ENCODE assay signal across 8 cellular contexts in genomic region chr18:35376742-35377695, GRCh38. TPM values are rescaled to one million over a fixed set of nuclear protein-coding genes. Genes with fewer than 3 reads are reported as not detected.
DNase-seq lines count a peak whose midpoint lies in the region; ATAC-seq, FAIRE-seq and TF ChIP-seq lines count a peak whose summit lies in the region.

ZNF396 (minus strand) TSS chr18:35377337; CDS start chr18:35374292, 3,045 bp downstream.

- no peaks in the 10 kb centered on the region for H3K9me3 Mint-ChIP-seq in activated CD8-positive, alpha-beta T cell treated with anti-CD3 and anti-CD28 coated beads, Interleukin-2, amount 10 ng/mL, durations not matched to agents 7 days and 5 days (ENCODE audit: insufficient read depth)

- no peak within 1 kb of the TSS; the same call in 1 of the 2 replicates for H2BK12ac ChIP-seq in H1 (ENCODE audit: low read depth, low read length)

- H3K23me2 ChIP-seq in H1 (ENCODE audit: low read depth, low read length): peaks cover 5% of the 10 kb centered on the region; the same call in 1 of the 2 replicates

- H3K36me3 Mint-ChIP-seq in activated CD8-positive, alpha-beta T cell treated with anti-CD3 and anti-CD28 coated beads, Interleukin-2, amount 10 ng/mL, durations not matched to agents 7 days and 5 days (ENCODE audit: low read depth): no peaks in the 10 kb centered on the region

- peak; percentile 12 for DNase-seq in AG09319 (ENCODE audit: extremely low read depth, low read depth)
- DNase-seq in NCI-H748 (lab: John Stamatoyannopoulos, UW; ENCODE audit: unreplicated experiment): peak; percentile 87
- DNase-seq in activated CD8-positive, alpha-beta T cell treated with anti-CD3 and anti-CD28 coated beads, Interleukin-2, amount 10 ng/mL, durations not matched to agents 7 days and 5 days: peak; percentile 73
- peak; percentile 41 to 93 for DNase-seq in H1 (ENCODE audit: low read depth in 1 of 2, low spot score in 2 of 2)
- DNase-seq in mesendoderm: peak; percentile 89
- DNase-seq in stimulated activated CD8-positive, alpha-beta memory T cell treated with anti-CD3 and anti-CD28 coated beads, Interleukin-12 subunit alpha, Interleukin-12 subunit beta, amount 100 ng/mL, for 4 hours (ENCODE audit: low read depth): peak; percentile 53

- peak within 1 kb of the TSS; percentile 38; the same call in 1 of the 2 replicates for H3K18ac ChIP-seq in H1 (ENCODE audit: extremely low read depth, low read length)
- H3K18ac ChIP-seq in mesendoderm (ENCODE audit: low read length): no peak within 1 kb of the TSS

- peaks cover 17% of the 10 kb centered on the region for H3K27me3 Mint-ChIP-seq in activated CD8-positive, alpha-beta T cell treated with anti-CD3 and anti-CD28 coated beads, Interleukin-2, amount 10 ng/mL, durations not matched to agents 7 days and 5 days (ENCODE audit: low read depth)

- peak within 1 kb of the TSS; percentile 30 for H3K27ac Mint-ChIP-seq in activated CD8-positive, alpha-beta T cell treated with anti-CD3 and anti-CD28 coated beads, Interleukin-2, amount 10 ng/mL, durations not matched to agents 7 days and 5 days

- H4K5ac ChIP-seq in H1 (ENCODE audit: insufficient read length, low read depth, low read length) (no peak within 1 kb of the TSS), mesendoderm (ENCODE audit: low read length) (no peak within 1 kb of the TSS)

- no peak within 1 kb of the TSS for H2BK15ac ChIP-seq in H1 (ENCODE audit: low read length)
- no peak within 1 kb of the TSS for H2BK15ac ChIP-seq in mesendoderm (replicated peaks; ENCODE audit: low read depth)

- TF ChIP-seq POLR2A in H1 (IDR thresholded peaks at IDR 0.05; ENCODE audit: control extremely low read depth in 1 of 2, low read depth in 2 of 2, low read length in 2 of 2): no peak

- H2BK120ac ChIP-seq in H1 (replicated peaks; ENCODE audit: low read depth, low read length) (no peak within 1 kb of the TSS), mesendoderm (ENCODE audit: low read depth, low read length) (no peak within 1 kb of the TSS)

- H3K56ac ChIP-seq in H1 (replicated peaks; ENCODE audit: insufficient read length, low read depth, low read length) (no peak within 1 kb of the TSS), mesendoderm (ENCODE audit: low read length) (peak within 1 kb of the TSS; percentile 90)

- no peak within 1 kb of the TSS for H2BK5ac ChIP-seq in H1 (ENCODE audit: low read depth, low read length)
- no peak within 1 kb of the TSS for H2BK5ac ChIP-seq in mesendoderm (ENCODE audit: low read length)

- H2BK20ac ChIP-seq in H1 (ENCODE audit: low read length): no peak within 1 kb of the TSS

- TF ChIP-seq RAD21 in H1 (IDR thresholded peaks at IDR 0.05 in 1 of 2, conservative IDR thresholded peaks at IDR 0.05 in 1 of 2; ENCODE audit: low read depth in 2 of 2, low read length in 2 of 2): no peak

- H3K9ac ChIP-seq in H1 (replicated peaks in 1 of 4; ENCODE audit: extremely low read depth in 1 of 4, low read depth in 3 of 4, low read length in 3 of 4): peak within 1 kb of the TSS in 2 of 4 experiments; percentile 7 to 40; a peak in 3 of 7 replicates
- H3K9ac ChIP-seq in mesendoderm (ENCODE audit: low read length): peak within 1 kb of the TSS; percentile 83

- H3K79me2 ChIP-seq in H1 (ENCODE audit: control insufficient read depth in 1 of 2, insufficient read depth in 2 of 2, low read length in 2 of 2): no peaks in the 10 kb centered on the region
- no peaks in the 10 kb centered on the region for H3K79me2 ChIP-seq in mesendoderm (ENCODE audit: control insufficient read depth, insufficient read depth, low read length)

- TF ChIP-seq EP300 in H1 (IDR thresholded peaks at IDR 0.05; ENCODE audit: borderline replicate concordance in 1 of 2, low read depth in 2 of 2, low read length in 2 of 2): 0 out of 3 replicates have a peak, but pooled peaks of 1 of the 2 experiments have one; percentile 15

- CTCF ChIA-PET in activated CD8-positive, alpha-beta T cell treated with anti-CD3 and anti-CD28 coated beads, Interleukin-2, amount 10 ng/mL, durations not matched to agents 7 days and 5 days (lab: Charles Lee): interaction anchor here (1.0 kb wide), 1 partner anchor 9 kb away, joined by 3 read pairs; no protein-coding TSS in a partner anchor
- CTCF ChIA-PET in H1 (lab: Charles Lee; ENCODE audit: partially characterized antibody): interaction anchor here (0.8 kb wide), 1 partner anchor 10 kb away, joined by 7 read pairs; no protein-coding TSS in a partner anchor

- H3K27ac ChIP-seq in H1 (ENCODE audit: low read depth, low read length) (no peak within 1 kb of the TSS), mesendoderm (ENCODE audit: low read depth, low read length) (no peak within 1 kb of the TSS)

- ATAC-seq in GM19025 (IDR thresholded peaks at IDR 0.05; ENCODE audit: low read depth, unreplicated experiment): peak; percentile 88
- ATAC-seq in HG03280 (IDR thresholded peaks at IDR 0.05; ENCODE audit: unreplicated experiment): peak; percentile 84
- ATAC-seq in activated CD8-positive, alpha-beta T cell treated with anti-CD3 and anti-CD28 coated beads, Interleukin-2, amount 10 ng/mL, durations not matched to agents 7 days and 5 days: peak; percentile 78

- H4K8ac ChIP-seq in H1 (ENCODE audit: extremely low read depth, insufficient read depth, low read length): no peak within 1 kb of the TSS; the same call in 1 of the 2 replicates
- no peak within 1 kb of the TSS for H4K8ac ChIP-seq in mesendoderm (ENCODE audit: low read depth, low read length)

- H3K4me3 ChIP-seq in H1 (ENCODE audit: extremely low read depth in 1 of 4, insufficient read depth in 2 of 4, low read depth in 3 of 4, low read length in 4 of 4) (peak within 1 kb of the TSS; percentile 55 to 80 (median 75)), mesendoderm (ENCODE audit: low read length) (peak within 1 kb of the TSS; percentile 60)

- peak within 1 kb of the TSS; percentile 59 to 74 for H3K4me2 ChIP-seq in H1 (ENCODE audit: insufficient read depth in 1 of 2, low read depth in 2 of 2, low read length in 2 of 2)
- peak within 1 kb of the TSS; percentile 83 for H3K4me2 ChIP-seq in mesendoderm (ENCODE audit: low read length)

- no peaks in the 10 kb centered on the region for H4K20me1 ChIP-seq in H1 (replicated peaks in 1 of 2; ENCODE audit: control insufficient read depth in 1 of 2, insufficient read depth in 2 of 2, low read length in 2 of 2)

- peaks cover 0 to 8% (median 4%) of the 10 kb centered on the region in 4 experiments; a peak in 4 of 7 replicates for H3K27me3 ChIP-seq in H1 (replicated peaks in 1 of 4; ENCODE audit: control insufficient read depth in 3 of 4, extremely low read depth in 1 of 4, insufficient read depth in 3 of 4, low read length in 3 of 4)
- H3K27me3 ChIP-seq in mesendoderm (ENCODE audit: insufficient read depth, low read length, poor library complexity): no peaks in the 10 kb centered on the region

- peaks cover 0 to 3% (median 1%) of the 10 kb centered on the region in 4 experiments; a peak in 3 of 7 replicates for H3K4me1 ChIP-seq in H1 (replicated peaks in 1 of 4; ENCODE audit: control insufficient read depth in 3 of 4, insufficient read depth in 4 of 4, low read length in 3 of 4)
- H3K4me1 ChIP-seq in mesendoderm (ENCODE audit: control insufficient read depth, low read depth, low read length): no peaks in the 10 kb centered on the region

- POLR2A ChIA-PET in activated CD8-positive, alpha-beta T cell treated with anti-CD3 and anti-CD28 coated beads, Interleukin-2, amount 10 ng/mL, durations not matched to agents 7 days and 5 days (lab: Charles Lee): interaction anchor here (1.0 kb wide), 1 partner anchor 87 kb away, joined by 3 read pairs; the partner anchor contains the start of gene ZSCAN30
- POLR2A ChIA-PET in H1 (lab: Charles Lee; ENCODE audit: partially characterized antibody): interaction anchor here (1.4 kb wide), 1 partner anchor 9 kb away, joined by 3 read pairs; no protein-coding TSS in a partner anchor

- peak within 1 kb of the TSS; percentile 78 for H2AFZ ChIP-seq in H1 (ENCODE audit: low read length)

- H3K14ac ChIP-seq in H1 (ENCODE audit: insufficient read length): no peak within 1 kb of the TSS

- H4K91ac ChIP-seq in H1 (replicated peaks; ENCODE audit: insufficient read length, low read length): no peak within 1 kb of the TSS

- FAIRE-seq in H1 (lab: Jason Lieb, UNC): no peak

- peaks cover 0 to 3% of the 10 kb centered on the region in 2 experiments; a peak in 1 of 4 replicates for H3K9me3 ChIP-seq in H1 (ENCODE audit: insufficient read depth in 2 of 2, low read depth in 1 of 2, low read length in 1 of 2)

- no peak within 1 kb of the TSS for H3K23ac ChIP-seq in H1 (ENCODE audit: insufficient read length)
- no peak within 1 kb of the TSS for H3K23ac ChIP-seq in mesendoderm (ENCODE audit: low read length)

- H3K36me3 ChIP-seq in H1 (ENCODE audit: control insufficient read depth in 2 of 4, insufficient read depth in 4 of 4, low read length in 3 of 4): no peaks in the 10 kb centered on the region
- no peaks in the 10 kb centered on the region for H3K36me3 ChIP-seq in mesendoderm (ENCODE audit: control insufficient read depth, insufficient read depth, low read length)

- H2AK5ac ChIP-seq in H1 (ENCODE audit: low read depth, low read length) (no peak within 1 kb of the TSS), mesendoderm (ENCODE audit: low read length) (no peak within 1 kb of the TSS)

- H3K4me3 Mint-ChIP-seq in activated CD8-positive, alpha-beta T cell treated with anti-CD3 and anti-CD28 coated beads, Interleukin-2, amount 10 ng/mL, durations not matched to agents 7 days and 5 days: peak within 1 kb of the TSS; percentile 77

- peaks cover 18% of the 10 kb centered on the region for H3K4me1 Mint-ChIP-seq in activated CD8-positive, alpha-beta T cell treated with anti-CD3 and anti-CD28 coated beads, Interleukin-2, amount 10 ng/mL, durations not matched to agents 7 days and 5 days (ENCODE audit: low read depth)

- H3K4ac ChIP-seq in H1 (replicated peaks; ENCODE audit: insufficient read length, low read depth, low read length) (no peak within 1 kb of the TSS), mesendoderm (ENCODE audit: low read depth, low read length) (no peak within 1 kb of the TSS)

- WGBS in H1 (ENCODE audit: extremely low coverage in 1 of 2, insufficient coverage in 1 of 2, insufficient read length in 1 of 2, insufficient replicate concordance in 2 of 2, low coverage in 1 of 2, low lambda C conversion rate in 2 of 2, missing lambda C conversion rate in 1 of 2), 2 experiments: 5% methylated on average over 43 of the region's 78 CpGs; no CpG with 5 or more reads in 1 of the 2 experiments
- no CpG with 5 or more reads among the region's 78 CpGs for WGBS in mesendoderm (ENCODE audit: extremely low coverage, insufficient coverage, low lambda C conversion rate)

- no peaks in the 10 kb centered on the region for H3K79me1 ChIP-seq in H1 (ENCODE audit: low read depth, low read length)
- H3K79me1 ChIP-seq in mesendoderm (ENCODE audit: low read length): no peaks in the 10 kb centered on the region

- TF ChIP-seq CTCF in AG09319 (IDR thresholded peaks at IDR 0.05; ENCODE audit: low read depth, low read length) (no peak), H1 (IDR thresholded peaks at IDR 0.05; ENCODE audit: control extremely low read depth in 1 of 3, insufficient read depth in 1 of 3, low read depth in 1 of 3, low read length in 3 of 3) (no peak)

RNA-seq across cellular contexts. Expression of gene ZNF396, which starts in this region (rescaled TPM):
- under 1 TPM; 0.32 to 0.60 TPM for total RNA-seq in activated CD8-positive, alpha-beta T cell treated with anti-CD3 and anti-CD28 coated beads, Interleukin-2, amount 10 ng/mL, durations not matched to agents 7 days and 5 days
- total RNA-seq in H1 (2021; fragmentation: NEBNext Ultra II Directional; extraction: Animal tissue kit (Norgen Biotek cat#: 25700)): 0.74 and 0.94 TPM in 2 replicates
- polyA plus RNA-seq in H1 (2011; rRNA removed): 0.25 and 0.44 TPM in 2 replicates
- polyA plus RNA-seq in H1 (2011; cell fraction: cytosol; rRNA removed): 0.44 TPM
- polyA plus RNA-seq in H1 (2011; cell fraction: nucleus; rRNA removed): 0.86 TPM
- 0.76 to 1.6 TPM (median 1.3 TPM) in 4 replicates for polyA plus RNA-seq in H1 (2012, experiment 1 of 2)
- polyA plus RNA-seq in H1 (2012, experiment 2 of 2): 0.21 TPM
- polyA plus RNA-seq in H1 (2013, experiment 1 of 2): 0.65 TPM
- 0.68 TPM for polyA plus RNA-seq in H1 (2013, experiment 2 of 2)
- 1.1 and 1.9 TPM in 2 replicates for polyA minus RNA-seq in H1 (2011; rRNA and poly(A)+ RNA removed)
- polyA minus RNA-seq in H1 (2011; cell fraction: cytosol; rRNA and poly(A)+ RNA removed): not detected
- polyA minus RNA-seq in H1 (2011; cell fraction: nucleus; rRNA and poly(A)+ RNA removed): 3.0 TPM
- 0.42 TPM for polyA plus RNA-seq in mesendoderm (2013, experiment 1 of 2)
- polyA plus RNA-seq in mesendoderm (2013, experiment 2 of 2): 0.62 TPM

Comparison
In these comparisons a context has a peak if more than half of its experiments do, and no peak if none do; other contexts are left out.
1. Peak in DNase-seq and ATAC-seq in activated CD8-positive, alpha-beta T cell treated with anti-CD3 and anti-CD28 coated beads, Interleukin-2, amount 10 ng/mL, durations not matched to agents 7 days and 5 days; RNA of the gene not detected or under 1 TPM.
2. DNase-seq: peak in every context shown above with its lines; median percentile 89 in mesendoderm; 87 in NCI-H748; 73 in activated CD8-positive, alpha-beta T cell treated with anti-CD3 and anti-CD28 coated beads, Interleukin-2, amount 10 ng/mL, durations not matched to agents 7 days and 5 days; 67 in H1; 53 in stimulated activated CD8-positive, alpha-beta memory T cell treated with anti-CD3 and anti-CD28 coated beads, Interleukin-12 subunit alpha, Interleukin-12 subunit beta, amount 100 ng/mL, for 4 hours; 12 in AG09319.